ENCODE assay signal across 19 cellular contexts in genomic region chr4:162644346-162644745, GRCh38.
DNase-seq lines count a peak whose midpoint lies in the region; ATAC-seq, FAIRE-seq and TF ChIP-seq lines count a peak whose summit lies in the region.
"Had no signal": no experiment of that assay in that cellular context is flagged by ENCODE, and none has a peak within 500 bp of the region (broad histone marks: within the 10 kb centered on the region; RNA-seq: fewer than 3 reads in every experiment).

No MANE protein-coding gene starts in this region.

- H2AFZ ChIP-seq in SK-N-SH (ENCODE audit: low read depth), result no peak overlapping the region

- no peak overlapping the region; a peak in 1 of 4 replicates for H3K27ac ChIP-seq in SK-N-SH (ENCODE audit: low read depth in 2 of 2, low read length in 1 of 2)
- H3K27ac ChIP-seq: RWPE1 had no signal

- H3K27me3 ChIP-seq in SK-N-SH (ENCODE audit: insufficient read depth), result peaks cover 7% of the 10 kb centered on the region; the same call in 1 of the 2 replicates
- no peaks in the 10 kb centered on the region for H3K27me3 ChIP-seq in kidney epithelial cell (ENCODE audit: control insufficient read depth, insufficient read depth, low read length)

- POLR2A ChIA-PET in SK-N-SH (lab: Yijun Ruan, JAX), result no interaction called here

- H3K4me1 ChIP-seq in SK-N-SH (ENCODE audit: control insufficient read depth in 1 of 2, insufficient read depth in 2 of 2, low read depth in 1 of 2, low read length in 1 of 2) (no peaks in the 10 kb centered on the region), mucosa of descending colon (ENCODE audit: low read depth) (no peaks in the 10 kb centered on the region)

- 3% methylated on average over 1 of the region's 1 CpG for WGBS in SK-N-SH (ENCODE audit: low lambda C conversion rate)

- TF ChIP-seq RAD21 in SK-N-SH (IDR thresholded peaks at IDR 0.05; ENCODE audit: low read length), result no peak

- H3K4me3 ChIP-seq in SK-N-SH (ENCODE audit: low read depth in 2 of 2, low read length in 1 of 2) (no peak overlapping the region), choroid plexus epithelial cell (ENCODE audit: low read depth, low read length) (no peak overlapping the region), kidney epithelial cell (ENCODE audit: low read depth, low read length) (no peak overlapping the region), mucosa of descending colon (no peak overlapping the region)

- no peak for FAIRE-seq in HTR-8/SVneo (lab: Jason Lieb, UNC)

- peaks cover 18% of the 10 kb centered on the region for H3F3A ChIP-seq in SK-N-SH (replicated peaks; ENCODE audit: insufficient read depth)

- CTCF ChIA-PET in SK-N-SH (lab: Yijun Ruan, JAX), result no interaction called here

- H3K4me2 ChIP-seq in SK-N-SH, result 0 out of 2 replicates have a peak overlapping the region, but pooled peaks have one; percentile 0

- DNase-seq in SK-N-SH, result no peak
- peak; percentile 55 for DNase-seq in choroid plexus epithelial cell (ENCODE audit: low read depth)
- DNase-seq in kidney epithelial cell (ENCODE audit: low read depth), result peak; percentile 9
- no peak for DNase-seq in mucosa of descending colon
- DNase-seq in AG20443 (ENCODE audit: low spot score), result no peak
- DNase-seq in HTR-8/SVneo (ENCODE audit: insufficient read length, low spot score), result no peak
- DNase-seq: Calu3; DMS79; GF-D8; GOT3; KG1; NCI-H1048; NCI-H146; NCI-H345; NCI-H526 treated with DMSO at 0.1 percent for 48 hours; NK-92 treated with Interleukin-12 subunit alpha and Interleukin-12 subunit beta, amount 100 ng/mL, for 24 hours; OCI-M1 had no signal

- ATAC-seq in HG02970 (IDR thresholded peaks at IDR 0.05; ENCODE audit: low FRiP score, unreplicated experiment), result no peak
- ATAC-seq in mucosa of descending colon, result no peak

- H3K9me3 ChIP-seq in SK-N-SH, result 0 out of 2 replicates have a peak, but pooled peaks cover under 1% of the 10 kb centered on the region
- H3K9me3 ChIP-seq in mucosa of descending colon, result no peaks in the 10 kb centered on the region

- TF ChIP-seq EP300 in SK-N-SH (IDR thresholded peaks at IDR 0.05; ENCODE audit: borderline replicate concordance in 1 of 2, low read depth in 1 of 2, low read length in 1 of 2), result 0 out of 4 replicates have a peak, but pooled peaks of 1 of the 2 experiments have one; percentile 7

- intact Hi-C loops in mucosa of descending colon (cut with DNase I, micrococcal nuclease), result no loop called here

- TF ChIP-seq CTCF in SK-N-SH (IDR thresholded peaks at IDR 0.05), result no peak
- TF ChIP-seq CTCF in choroid plexus epithelial cell (conservative IDR thresholded peaks at IDR 0.05; ENCODE audit: low read depth, low read length), result no peak
- TF ChIP-seq CTCF in kidney epithelial cell (IDR thresholded peaks at IDR 0.05; ENCODE audit: insufficient read depth, low read length, poor library complexity, severe bottlenecking), result no peak
- no peak for TF ChIP-seq CTCF in mucosa of descending colon (IDR thresholded peaks at IDR 0.05)

- H3K36me3 ChIP-seq in SK-N-SH (replicated peaks in 1 of 2; ENCODE audit: control insufficient read depth in 1 of 2, insufficient read depth in 2 of 2, low read length in 1 of 2), result no peaks in the 10 kb centered on the region
- H3K36me3 ChIP-seq in kidney epithelial cell (ENCODE audit: control insufficient read depth, insufficient read depth, low read length), result no peaks in the 10 kb centered on the region
- no peaks in the 10 kb centered on the region for H3K36me3 ChIP-seq in mucosa of descending colon (ENCODE audit: low read depth)

- H3K9me2 ChIP-seq in SK-N-SH, result no peaks in the 10 kb centered on the region

- H3K79me2 ChIP-seq in SK-N-SH (ENCODE audit: insufficient read depth), result no peaks in the 10 kb centered on the region

- H4K20me1 ChIP-seq in SK-N-SH (ENCODE audit: insufficient read depth), result no peaks in the 10 kb centered on the region

- no peak overlapping the region for H3K9ac ChIP-seq in SK-N-SH

TF ChIP-seq in SK-N-SH, 30 proteins besides CTCF, POLR2A, EP300 and RAD21:
- TF ChIP-seq RFX5 (IDR thresholded peaks at IDR 0.05; ENCODE audit: low read length), result no peak
- TF ChIP-seq USF1 (IDR thresholded peaks at IDR 0.05; ENCODE audit: borderline replicate concordance, low read depth), result no peak
- 0 out of 2 replicates have a peak, but pooled peaks have one; percentile 9 for TF ChIP-seq FOSL2 (IDR thresholded peaks at IDR 0.05; ENCODE audit: borderline replicate concordance, low read depth)

Comparison
In these comparisons a context has a peak if more than half of its experiments do, and no peak if none do; other contexts are left out.
1. DNase-seq: peak in choroid plexus epithelial cell (single experiment) and kidney epithelial cell (single experiment); none in SK-N-SH (single experiment), mucosa of descending colon (0 of 3), AG20443 (single experiment) and HTR-8/SVneo (single experiment).